In genomic region chr7:100429637-100430449, GRCh38 we compare ENCODE assay signal across 8 cellular contexts. TPM values are rescaled to one million over a fixed set of nuclear protein-coding genes. Genes with fewer than 3 reads are reported as not detected.
DNase-seq lines count a peak whose midpoint lies in the region; ATAC-seq and TF ChIP-seq lines count a peak whose summit lies in the region.

A gene with protein sequence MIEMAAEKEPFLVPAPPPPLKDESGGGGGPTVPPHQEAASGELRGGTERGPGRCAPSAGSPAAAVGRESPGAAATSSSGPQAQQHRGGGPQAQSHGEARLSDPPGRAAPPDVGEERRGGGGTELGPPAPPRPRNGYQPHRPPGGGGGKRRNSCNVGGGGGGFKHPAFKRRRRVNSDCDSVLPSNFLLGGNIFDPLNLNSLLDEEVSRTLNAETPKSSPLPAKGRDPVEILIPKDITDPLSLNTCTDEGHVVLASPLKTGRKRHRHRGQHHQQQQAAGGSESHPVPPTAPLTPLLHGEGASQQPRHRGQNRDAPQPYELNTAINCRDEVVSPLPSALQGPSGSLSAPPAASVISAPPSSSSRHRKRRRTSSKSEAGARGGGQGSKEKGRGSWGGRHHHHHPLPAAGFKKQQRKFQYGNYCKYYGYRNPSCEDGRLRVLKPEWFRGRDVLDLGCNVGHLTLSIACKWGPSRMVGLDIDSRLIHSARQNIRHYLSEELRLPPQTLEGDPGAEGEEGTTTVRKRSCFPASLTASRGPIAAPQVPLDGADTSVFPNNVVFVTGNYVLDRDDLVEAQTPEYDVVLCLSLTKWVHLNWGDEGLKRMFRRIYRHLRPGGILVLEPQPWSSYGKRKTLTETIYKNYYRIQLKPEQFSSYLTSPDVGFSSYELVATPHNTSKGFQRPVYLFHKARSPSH (plus strand): TSS chr7:100429831. CDS start chr7:100430019, 188 bp downstream.

- no peaks in the 10 kb centered on the region for H3K27me3 ChIP-seq in gastroesophageal sphincter

- peaks cover 33% of the 10 kb centered on the region for H3K4me1 Mint-ChIP-seq in HFFc6 (ENCODE audit: low read depth)

- H3K4me3 ChIP-seq in gastroesophageal sphincter = peak within 1 kb of the TSS; percentile 91 to 95

- peak in 1 of 2 donors; percentile 14 for TF ChIP-seq POLR2A in gastroesophageal sphincter (IDR thresholded peaks at IDR 0.05)

- H3K27ac ChIP-seq in gastroesophageal sphincter = peak within 1 kb of the TSS; percentile 94 to 99 (median 98)

- H3K36me3 Mint-ChIP-seq in HFFc6 (ENCODE audit: low read depth) = peaks cover 26% of the 10 kb centered on the region

- peak within 1 kb of the TSS; percentile 100 for H3K27ac Mint-ChIP-seq in HFFc6

- H3K27me3 Mint-ChIP-seq in HFFc6 (ENCODE audit: insufficient read depth) = peaks cover 27% of the 10 kb centered on the region

- H3K9me3 ChIP-seq in gastroesophageal sphincter = no peaks in the 10 kb centered on the region

- TF ChIP-seq EP300 in gastroesophageal sphincter (IDR thresholded peaks at IDR 0.05) = no peak

- peak; percentile 100 for DNase-seq in GM03348 (ENCODE audit: low spot score)
- DNase-seq in HFFc6 = peak; percentile 97
- peak; percentile 99 for DNase-seq in NCI-H1092 treated with DMSO at 0.1 percent for 48 hours (lab: John Stamatoyannopoulos, UW)
- DNase-seq in SKM-1 (lab: John Stamatoyannopoulos, UW; ENCODE audit: unreplicated experiment) = peak; percentile 81
- DNase-seq in activated naive CD4-positive, alpha-beta T cell treated with anti-CD3 and anti-CD28 coated beads, Interleukin-2, amount 50 U/mL, for 16 hours = peak; percentile 96
- peak; percentile 71 for DNase-seq in non-pigmented ciliary epithelial cell (ENCODE audit: low read depth)

- peak; percentile 74 for ATAC-seq in gastroesophageal sphincter

- TF ChIP-seq CTCF in HFFc6 (IDR thresholded peaks at IDR 0.05) (no peak), gastroesophageal sphincter (IDR thresholded peaks at IDR 0.05) (no peak), subcutaneous adipose tissue (IDR thresholded peaks at IDR 0.05; ENCODE audit: low read depth) (no peak)

- peaks cover 0 to 38% of the 10 kb centered on the region in 2 donors for H3K36me3 ChIP-seq in gastroesophageal sphincter

- WGBS in gastroesophageal sphincter (ENCODE audit: low coverage in 1 of 2), 2 donors = 0 to 1% methylated on average over 2 to 22 of the region's 94 CpGs

- peak within 1 kb of the TSS; percentile 99 for H3K4me3 Mint-ChIP-seq in HFFc6

- peaks cover 0 to 56% (median 27%) of the 10 kb centered on the region in 3 donors for H3K4me1 ChIP-seq in gastroesophageal sphincter

- peaks cover 10% of the 10 kb centered on the region for H3K9me3 Mint-ChIP-seq in HFFc6

RNA-seq across cellular contexts. Expression of the gene that starts here (rescaled TPM):
- total RNA-seq in HFFc6 (2021; fragmentation: NEBNext Ultra II Directional; extraction: Animal tissue kit (Norgen Biotek cat#: 25700)) = 10 to 100 TPM; 38.7 to 42.9 (median 41.2) TPM
- total RNA-seq in gastroesophageal sphincter (10 to 100 TPM; 27.9 to 34.2 (median 30.8) TPM), subcutaneous adipose tissue (10 to 100 TPM; 21.2 to 28.6 (median 22.3) TPM)

Comparison
In these comparisons a context has a peak if more than half of its experiments do, and no peak if none do; other contexts are left out.
1. Peak in every context shown above with its lines: DNase-seq, ATAC-seq, H3K4me3 ChIP-seq and H3K27ac ChIP-seq.